Comparison of ENCODE assay signal across 8 cellular contexts in genomic region chr11:117179048-117179999, GRCh38. TPM values are rescaled to one million over a fixed set of nuclear protein-coding genes. Genes with fewer than 3 reads are reported as not detected.
DNase-seq lines count a peak whose midpoint lies in the region; ATAC-seq and TF ChIP-seq lines count a peak whose summit lies in the region.

No MANE protein-coding gene starts in this region.

- peak overlapping the region; percentile 96 for H3K27ac Mint-ChIP-seq in Caco-2 (ENCODE audit: unreplicated experiment)

- no peaks in the 10 kb centered on the region for H3K9me3 Mint-ChIP-seq in Caco-2 (ENCODE audit: unreplicated experiment)

- H3K36me3 ChIP-seq in Caco-2 (ENCODE audit: control insufficient read depth, insufficient read depth, low read length) (peaks cover 9% of the 10 kb centered on the region), HUES64 (ENCODE audit: insufficient read depth, low read length) (peaks cover 14% of the 10 kb centered on the region), mesodermal cell (ENCODE audit: control insufficient read depth, insufficient read depth, low read length) (peaks cover 40% of the 10 kb centered on the region)

- H3K4me1 ChIP-seq in Caco-2 (peaks cover 27% of the 10 kb centered on the region), HUES64 (ENCODE audit: insufficient read depth, low read length) (peaks cover 16% of the 10 kb centered on the region; the same call in 1 of the 2 replicates), mesodermal cell (ENCODE audit: control insufficient read depth, insufficient read depth, low read length, poor library complexity, severe bottlenecking) (peaks cover 18% of the 10 kb centered on the region)

- peaks cover 62% of the 10 kb centered on the region for H3K36me3 Mint-ChIP-seq in Caco-2 (ENCODE audit: insufficient read depth, unreplicated experiment)

- no TSS peak for BruUV-seq in Caco-2 (replicated peaks; lab: Mats Ljungman, UMichigan)

- WGBS in HUES64 = 3% methylated on average over 36 of the region's 39 CpGs
- WGBS in mesodermal cell (ENCODE audit: insufficient coverage in 2 of 2), 2 experiments = 2% methylated on average over 24 to 29 of the region's 39 CpGs

- peak overlapping the region; percentile 73 for H3K9ac ChIP-seq in HUES64 (ENCODE audit: low read depth, low read length)

- H3K4me3 Mint-ChIP-seq in Caco-2 (ENCODE audit: unreplicated experiment) = peak overlapping the region; percentile 97

- H3K27me3 Mint-ChIP-seq in Caco-2 (ENCODE audit: insufficient read depth, unreplicated experiment) = no peaks in the 10 kb centered on the region

- DNase-seq in Caco-2 = peak; percentile 75 to 81
- DNase-seq in activated CD4-positive, alpha-beta T cell treated with anti-CD3 and anti-CD28 coated beads for 1 hour = peak; percentile 27
- DNase-seq in effector CD4-positive, alpha-beta T cell = peak; percentile 43
- peak; percentile 56 for DNase-seq in stimulated activated naive CD8-positive, alpha-beta T cell treated with anti-CD3 and anti-CD28 coated beads, Interleukin-15, Interleukin-2, amounts not matched to agents 100 U/mL and 50 U/mL, for 24 hours
- no peak for DNase-seq in NCI-H1048 (lab: John Stamatoyannopoulos, UW)

- POLR2A ChIA-PET in Caco-2 (lab: Charles Lee) = interaction anchor here (0.6 to 1.9 kb wide), 12 partner anchors 20 to 359 kb away, joined by 3 to 21 read pairs (median 6); partner anchors contain the start of genes CEP164, PAFAH1B2 and TAGLN

- H3K27me3 ChIP-seq in Caco-2 (replicated peaks; ENCODE audit: control insufficient read depth, insufficient read depth, low read length) (no peaks in the 10 kb centered on the region), HUES64 (ENCODE audit: insufficient read depth, low read length) (no peaks in the 10 kb centered on the region)

- peaks cover 30% of the 10 kb centered on the region for H3K4me1 Mint-ChIP-seq in Caco-2 (ENCODE audit: low read depth, unreplicated experiment)

- peak; percentile 18 for ATAC-seq in GM21367 (IDR thresholded peaks at IDR 0.05; ENCODE audit: unreplicated experiment)
- ATAC-seq in stimulated activated naive CD8-positive, alpha-beta T cell treated with anti-CD3 and anti-CD28 coated beads, Interleukin-15, Interleukin-2, amounts not matched to agents 100 U/mL and 50 U/mL, for 24 hours = peak; percentile 19

- no peak for TF ChIP-seq CTCF in Caco-2 (IDR thresholded peaks at IDR 0.05; ENCODE audit: insufficient read depth in 1 of 2, low read depth in 1 of 2, low read length in 1 of 2, severe bottlenecking in 1 of 2, unreplicated experiment in 1 of 2)

- intact Hi-C loops in Caco-2 (cut with micrococcal nuclease; ENCODE audit: unreplicated experiment) = no loop called here

- H3K27ac ChIP-seq in HUES64 (ENCODE audit: low read depth, low read length) = peak overlapping the region; percentile 79; the same call in 1 of the 2 replicates
- H3K27ac ChIP-seq in mesodermal cell (ENCODE audit: low read depth, low read length, severe bottlenecking) = peak overlapping the region; percentile 82

- H3K4me3 ChIP-seq in Caco-2 (ENCODE audit: low read depth, low read length) (peak overlapping the region; percentile 87), HUES64 (ENCODE audit: low read length) (peak overlapping the region; percentile 90), mesodermal cell (ENCODE audit: extremely low read depth, insufficient read depth, low read length, poor library complexity, severe bottlenecking) (peak overlapping the region; percentile 73)

- H3K9me3 ChIP-seq in Caco-2 (no peaks in the 10 kb centered on the region), HUES64 (ENCODE audit: insufficient read depth, low read depth, low read length) (no peaks in the 10 kb centered on the region), mesodermal cell (ENCODE audit: control insufficient read depth, low read length) (no peaks in the 10 kb centered on the region)

- CTCF ChIA-PET in Caco-2 (lab: Charles Lee) = interaction anchor here (1.0 to 4.0 kb wide), 8 partner anchors 16 to 406 kb away, joined by 3 to 38 read pairs (median 4); partner anchors contain the start of genes BUD13, PAFAH1B2 and PCSK7

RNA-seq across cellular contexts. Expression of gene SIDT2, which starts 0.8 kb away (rescaled TPM):
- 57.2 and 61.7 TPM in 2 replicates for total RNA-seq in Caco-2 (2022)
- 8.8 TPM for polyA plus RNA-seq in HUES64 (2013, experiment 1 of 2)
- 10.9 TPM for polyA plus RNA-seq in HUES64 (2013, experiment 2 of 2)
- polyA plus RNA-seq in mesodermal cell (2013, experiment 1 of 2) = 24.4 TPM
- 22.4 TPM for polyA plus RNA-seq in mesodermal cell (2013, experiment 2 of 2)

RNA-seq across cellular contexts. Expression of gene TAGLN, which starts 19.8 kb away (rescaled TPM):
- total RNA-seq in Caco-2 (2022) = 303 and 588 TPM in 2 replicates
- polyA plus RNA-seq in HUES64 (2013, experiment 1 of 2) = 181 TPM
- polyA plus RNA-seq in HUES64 (2013, experiment 2 of 2) = 168 TPM
- polyA plus RNA-seq in mesodermal cell (2013, experiment 1 of 2) = 696 TPM
- polyA plus RNA-seq in mesodermal cell (2013, experiment 2 of 2) = 449 TPM

RNA-seq across cellular contexts. Expression of gene PAFAH1B2, which starts 35.2 kb away (rescaled TPM):
- total RNA-seq in Caco-2 (2022) = 167 and 168 TPM in 2 replicates
- 73.1 TPM for polyA plus RNA-seq in HUES64 (2013, experiment 1 of 2)
- polyA plus RNA-seq in HUES64 (2013, experiment 2 of 2) = 76.4 TPM
- 65.6 TPM for polyA plus RNA-seq in mesodermal cell (2013, experiment 1 of 2)
- 65.0 TPM for polyA plus RNA-seq in mesodermal cell (2013, experiment 2 of 2)

RNA-seq across cellular contexts. Expression of gene PCSK7, which starts 52.5 kb away (rescaled TPM):
- total RNA-seq in Caco-2 (2022) = 120 and 132 TPM in 2 replicates
- 18.9 TPM for polyA plus RNA-seq in HUES64 (2013, experiment 1 of 2)
- 18.6 TPM for polyA plus RNA-seq in HUES64 (2013, experiment 2 of 2)
- polyA plus RNA-seq in mesodermal cell (2013, experiment 1 of 2) = 24.7 TPM
- 23.8 TPM for polyA plus RNA-seq in mesodermal cell (2013, experiment 2 of 2)

RNA-seq across cellular contexts. Expression of gene RNF214, which starts 53.1 kb away (rescaled TPM):
- 51.2 and 55.8 TPM in 2 replicates for total RNA-seq in Caco-2 (2022)
- 27.3 TPM for polyA plus RNA-seq in HUES64 (2013, experiment 1 of 2)
- 22.9 TPM for polyA plus RNA-seq in HUES64 (2013, experiment 2 of 2)
- 34.0 TPM for polyA plus RNA-seq in mesodermal cell (2013, experiment 1 of 2)
- polyA plus RNA-seq in mesodermal cell (2013, experiment 2 of 2) = 31.0 TPM
